ENCODE assay signal across 1 cellular context in genomic region chr6:113970808-113971676, GRCh38.
TF ChIP-seq lines count a peak whose summit lies in the region.

TSS of gene HDAC2 (minus strand) at chr6:113971148. CDS start at chr6:113970908, 240 bp downstream.

TF ChIP-seq in HepG2, 621 proteins besides CTCF, POLR2A, EP300 and RAD21 (continued from another document and continues in another):
- peak; percentile 88; the same call in 1 of the 2 replicates for TF ChIP-seq MYPOP (CRISPR knock-in tag; IDR thresholded peaks at IDR 0.05)
- TF ChIP-seq AKAP8 (CRISPR knock-in tag; IDR thresholded peaks at IDR 0.05), result peak; percentile 70; the same call in 1 of the 2 replicates
- TF ChIP-seq ZSCAN20 (CRISPR knock-in tag; IDR thresholded peaks at IDR 0.05; ENCODE audit: borderline replicate concordance), result peak; percentile 98
- 0 out of 2 replicates have a peak, but pooled peaks have one; percentile 29 for TF ChIP-seq ELF1 (CRISPR knock-in tag; IDR thresholded peaks at IDR 0.05)
- peak; percentile 94 for TF ChIP-seq NR0B2 (CRISPR knock-in tag; IDR thresholded peaks at IDR 0.05)
- TF ChIP-seq ZBTB46 (CRISPR knock-in tag; IDR thresholded peaks at IDR 0.05; ENCODE audit: borderline replicate concordance), result peak; percentile 78; the same call in 1 of the 2 replicates
- TF ChIP-seq HOXA7 (CRISPR knock-in tag; IDR thresholded peaks at IDR 0.05), result peak; percentile 89
- TF ChIP-seq SMARCE1 (IDR thresholded peaks at IDR 0.05; ENCODE audit: borderline replicate concordance), result no peak
- TF ChIP-seq SRF (IDR thresholded peaks at IDR 0.05; ENCODE audit: low read depth, low read length), result no peak
- TF ChIP-seq ZNF549 (CRISPR knock-in tag; IDR thresholded peaks at IDR 0.05), result peak; percentile 77; the same call in 1 of the 2 replicates
- TF ChIP-seq ZNF335 (CRISPR knock-in tag; IDR thresholded peaks at IDR 0.05), result peak; percentile 72; the same call in 1 of the 2 replicates
- peak; percentile 99 for TF ChIP-seq NFKB2 (CRISPR knock-in tag; IDR thresholded peaks at IDR 0.05; ENCODE audit: borderline replicate concordance)
- TF ChIP-seq FOXA1 (IDR thresholded peaks at IDR 0.05), result no peak
- TF ChIP-seq FOXA1 (CRISPR knock-in tag; IDR thresholded peaks at IDR 0.05), result peak; percentile 48
- TF ChIP-seq RBFOX2 (IDR thresholded peaks at IDR 0.05; ENCODE audit: low read depth, low read length), result peak; percentile 91
- TF ChIP-seq MBNL3 (CRISPR knock-in tag; conservative IDR thresholded peaks at IDR 0.05), result no peak
- peak; percentile 96 for TF ChIP-seq ZNF792 (CRISPR knock-in tag; IDR thresholded peaks at IDR 0.05)
- peak in 1 of 2 experiments; percentile 79; a peak in 1 of 4 replicates for TF ChIP-seq REST (IDR thresholded peaks at IDR 0.05; ENCODE audit: borderline replicate concordance in 1 of 2, low read depth in 1 of 2, low read length in 2 of 2)
- peak; percentile 93; the same call in 1 of the 2 replicates for TF ChIP-seq PBX3 (CRISPR knock-in tag; IDR thresholded peaks at IDR 0.05; ENCODE audit: borderline replicate concordance)
- TF ChIP-seq HES4 (CRISPR knock-in tag; IDR thresholded peaks at IDR 0.05; ENCODE audit: borderline replicate concordance), result peak; percentile 90; the same call in 1 of the 2 replicates
- peak; percentile 98 for TF ChIP-seq ZNF30 (CRISPR knock-in tag; IDR thresholded peaks at IDR 0.05)
- TF ChIP-seq RFXANK (CRISPR knock-in tag; IDR thresholded peaks at IDR 0.05), result 0 out of 2 replicates have a peak, but pooled peaks have one; percentile 53
- TF ChIP-seq ZNF33B (CRISPR knock-in tag; IDR thresholded peaks at IDR 0.05), result peak; percentile 98
- no peak for TF ChIP-seq SMC3 (IDR thresholded peaks at IDR 0.05; ENCODE audit: low read length)
- TF ChIP-seq ZNF709 (CRISPR knock-in tag; IDR thresholded peaks at IDR 0.05), result peak; percentile 98
- TF ChIP-seq RELA (CRISPR knock-in tag; IDR thresholded peaks at IDR 0.05), result 0 out of 2 replicates have a peak, but pooled peaks have one; percentile 53
- TF ChIP-seq U2AF2 (IDR thresholded peaks at IDR 0.05; ENCODE audit: low read depth, low read length), result no peak
- peak; percentile 66 for TF ChIP-seq RARA (CRISPR knock-in tag; IDR thresholded peaks at IDR 0.05)
- TF ChIP-seq TRIM24 (CRISPR knock-in tag; IDR thresholded peaks at IDR 0.05), result 0 out of 2 replicates have a peak, but pooled peaks have one; percentile 30
- TF ChIP-seq PAF1 (CRISPR knock-in tag; IDR thresholded peaks at IDR 0.05), result no peak
- TF ChIP-seq KDM4B (CRISPR knock-in tag; IDR thresholded peaks at IDR 0.05), result peak; percentile 84; the same call in 1 of the 2 replicates
- TF ChIP-seq ZNF761 (CRISPR knock-in tag; conservative IDR thresholded peaks at IDR 0.05), result peak; percentile 96; the same call in 1 of the 2 replicates
- peak; percentile 73 for TF ChIP-seq MED1 (CRISPR knock-in tag; IDR thresholded peaks at IDR 0.05)
- TF ChIP-seq PRDM4 (CRISPR knock-in tag; IDR thresholded peaks at IDR 0.05; ENCODE audit: borderline replicate concordance), result peak; percentile 84; the same call in 1 of the 2 replicates
- no peak for TF ChIP-seq MAFG (CRISPR knock-in tag; IDR thresholded peaks at IDR 0.05)
- TF ChIP-seq MEIS2 (CRISPR knock-in tag; IDR thresholded peaks at IDR 0.05), result peak; percentile 95
- TF ChIP-seq ZNF282 (IDR thresholded peaks at IDR 0.05; ENCODE audit: partially characterized antibody), result no peak
- peak; percentile 57; the same call in 1 of the 2 replicates for TF ChIP-seq ZNF556 (CRISPR knock-in tag; IDR thresholded peaks at IDR 0.05; ENCODE audit: borderline replicate concordance)
- peak; percentile 88; the same call in 1 of the 2 replicates for TF ChIP-seq ZBTB4 (CRISPR knock-in tag; IDR thresholded peaks at IDR 0.05; ENCODE audit: borderline replicate concordance)
- peak; percentile 94; the same call in 1 of the 2 replicates for TF ChIP-seq ZSCAN5A (CRISPR knock-in tag; IDR thresholded peaks at IDR 0.05; ENCODE audit: borderline replicate concordance)
- peak; percentile 68; the same call in 1 of the 2 replicates for TF ChIP-seq ZBTB20 (CRISPR knock-in tag; IDR thresholded peaks at IDR 0.05; ENCODE audit: borderline replicate concordance, low read depth)
- TF ChIP-seq ZNF230 (CRISPR knock-in tag; IDR thresholded peaks at IDR 0.05), result peak; percentile 99
- TF ChIP-seq U2AF1 (optimal IDR thresholded peaks at IDR 0.05; ENCODE audit: low read depth, low read length), result peak; percentile 80
- 0 out of 2 replicates have a peak, but pooled peaks have one; percentile 10 for TF ChIP-seq ZNF75D (CRISPR knock-in tag; IDR thresholded peaks at IDR 0.05; ENCODE audit: borderline replicate concordance)
- peak; percentile 90; the same call in 1 of the 2 replicates for TF ChIP-seq GZF1 (CRISPR knock-in tag; IDR thresholded peaks at IDR 0.05)
- peak; percentile 99 for TF ChIP-seq EEA1 (CRISPR knock-in tag; IDR thresholded peaks at IDR 0.05; ENCODE audit: borderline replicate concordance)
